29 cellular contexts compared by ENCODE assay signal in the genomic region with DNA sequence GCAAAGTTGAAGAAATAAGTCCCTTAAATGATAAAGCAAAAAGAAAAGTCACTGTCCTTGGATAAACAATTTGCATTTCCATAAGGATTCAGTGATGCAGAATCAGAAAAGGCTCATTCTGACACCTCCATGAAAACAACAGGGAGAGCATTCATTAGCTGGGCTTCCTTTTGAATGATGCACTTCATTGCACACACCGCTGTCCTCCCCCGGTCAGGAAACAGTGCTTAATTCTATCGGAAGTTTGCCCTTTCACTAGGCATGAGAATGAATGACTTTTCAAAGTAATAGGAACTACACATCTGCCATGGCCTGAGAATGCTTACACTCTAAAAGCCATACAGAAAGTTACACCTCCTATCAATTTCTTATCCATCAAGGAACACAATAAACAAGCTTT. TPM values are rescaled to one million over a fixed set of nuclear protein-coding genes. Genes with fewer than 3 reads are reported as not detected.
"Had no signal": no experiment of that assay in that cellular context is flagged by ENCODE, and none has a peak within 500 bp of the region (broad histone marks: within the 10 kb centered on the region; RNA-seq: fewer than 3 reads in every experiment).

No MANE protein-coding gene starts in this region.

- FAIRE-seq: bronchial epithelial cell had no signal

- H3K4me3 ChIP-seq: gastrocnemius medialis, skin epidermis, thyroid gland, upper lobe of right lung had no signal

- H3K27me3 ChIP-seq: gastrocnemius medialis, thyroid gland, upper lobe of right lung had no signal

- H3K27ac ChIP-seq: gastrocnemius medialis, skin epidermis, thyroid gland, upper lobe of right lung, VCaP had no signal

- H3K4me1 ChIP-seq: gastrocnemius medialis, thyroid gland, upper lobe of right lung had no signal

- DNase-seq: activated CD4-positive, alpha-beta T cell treated with anti-CD3 and anti-CD28 coated beads for 4 hours; activated CD4-positive, alpha-beta T cell treated with anti-CD3 and anti-CD28 coated beads, Interleukin-2, amount 50 U/mL, for 4 hours; activated naive CD4-positive, alpha-beta T cell; activated T-cell treated with anti-CD3 and anti-CD28 coated beads for 4 hours; activated T-cell treated with anti-CD3 and anti-CD28 coated beads, Interleukin-2, amount 50 U/mL, for 72 hours; effector CD4-positive, alpha-beta T cell; gastrocnemius medialis; glutamatergic neuron; islet precursor cell; left cardiac atrium; mammary epithelial cell; naive B cell; stimulated activated CD4-positive, alpha-beta T cell treated with anti-CD3 and anti-CD28 coated beads, Interleukin-1b, Interleukin-23, amount 100 ng/mL, for 48 hours; stimulated activated CD4-positive, alpha-beta T cell treated with anti-CD3 and anti-CD28 coated beads, Interleukin-4, amount 100 ng/mL, for 4 hours; stimulated activated CD8-positive, alpha-beta memory T cell treated with anti-CD3 and anti-CD28 coated beads, Interleukin-4, amount 100 ng/mL, for 48 hours; stimulated activated naive CD8-positive, alpha-beta T cell treated with anti-CD3 and anti-CD28 coated beads, Interleukin-15, amount 100 ng/mL, for 72 hours; substantia nigra; thyroid gland; upper lobe of right lung had no signal

- H3K9me3 ChIP-seq: gastrocnemius medialis, thyroid gland, upper lobe of right lung had no signal

- ATAC-seq: activated naive CD4-positive, alpha-beta T cell treated with anti-CD3 and anti-CD28 coated beads, Interleukin-2, amount 50 U/mL, for 72 hours; activated T-cell treated with anti-CD3 and anti-CD28 coated beads, Interleukin-2, amount 50 U/mL, for 72 hours; gastrocnemius medialis; left cardiac atrium; sciatic nerve; stimulated activated memory B cell treated with anti-CD40 and anti-IgM and Interleukin-4, amounts not matched to agents 10 μg/mL and 1 μg/mL and 100 μg/mL, for 72 hours; stimulated activated naive CD8-positive, alpha-beta T cell treated with anti-CD3 and anti-CD28 coated beads, Interleukin-15, amount 100 ng/mL, for 72 hours; upper lobe of right lung had no signal

- H3K36me3 ChIP-seq: gastrocnemius medialis, thyroid gland, upper lobe of right lung had no signal

RNA-seq across cellular contexts. Expression of a gene that starts 4.2 kb away (rescaled TPM):
- total RNA-seq: activated naive CD4-positive, alpha-beta T cell treated with anti-CD3 and anti-CD28 coated beads, Interleukin-2, amount 50 U/mL, for 72 hours; activated T-cell treated with anti-CD3 and anti-CD28 coated beads, Interleukin-2, amount 50 U/mL, for 72 hours; bronchial epithelial cell; epithelial cell of proximal tubule; gastrocnemius medialis; mammary epithelial cell; osteoblast; T-helper 1 cell treated with Interleukin-12 subunit alpha and Interleukin-12 subunit beta and Interleukin-4 antibody, amounts not matched to agents 30 ng/mL and 1 ng/mL, for 36 hours; thyroid gland had no signal
- polyA plus RNA-seq: liver, mammary epithelial cell had no signal
